In genomic region chrX:452598-452997, GRCh38 we compare ENCODE assay signal across 7 cellular contexts.
"Had no signal": no experiment of that assay in that cellular context is flagged by ENCODE, and none has a peak within 500 bp of the region (broad histone marks: within the 10 kb centered on the region; RNA-seq: fewer than 3 reads in every experiment).

No MANE protein-coding gene starts in this region.

- H3K4me3 Mint-ChIP-seq: GM23338, H9, IgD-negative memory B cell had no signal

- H3K27ac ChIP-seq: KMS-11 had no signal

- DNase-seq: H9, HCEC 1CT, Karpas-422, KBM-7 had no signal

- H3K4me2 ChIP-seq: GM23338, KMS-11 had no signal

- H3K27ac Mint-ChIP-seq: GM23338, H9, IgD-negative memory B cell had no signal

- H3K4me3 ChIP-seq: GM23338 had no signal

- H3K9ac ChIP-seq: KMS-11 had no signal

- H3K4me1 Mint-ChIP-seq: GM23338, IgD-negative memory B cell had no signal

- H2AFZ ChIP-seq: GM23338 had no signal
